In the genomic region with DNA sequence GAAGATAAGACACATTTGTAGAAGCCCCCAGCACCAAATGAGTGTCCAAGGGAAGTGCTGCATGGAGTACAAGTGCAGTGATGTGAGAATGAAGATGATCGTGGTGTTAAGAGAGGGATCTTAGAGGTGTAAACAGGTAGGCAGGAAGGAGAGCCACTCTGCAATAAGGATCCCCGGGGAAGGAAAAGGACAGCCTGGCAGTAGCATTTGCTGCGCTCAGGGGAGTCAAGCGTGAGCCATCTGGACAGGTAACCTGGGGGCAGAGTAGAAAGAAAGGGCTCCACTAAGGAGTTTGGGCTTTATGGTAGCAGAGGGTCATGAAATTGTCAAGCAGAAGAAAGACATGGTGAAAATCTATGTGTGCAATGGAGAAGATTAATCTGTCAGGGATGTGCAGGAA, we compare ENCODE assay signal across 36 cellular contexts.
"Had no signal": no experiment of that assay in that cellular context is flagged by ENCODE, and none has a peak within 500 bp of the region (broad histone marks: within the 10 kb centered on the region; RNA-seq: fewer than 3 reads in every experiment).

No MANE protein-coding gene starts in this region.

- H3K9me3 Mint-ChIP-seq: activated CD4-positive, alpha-beta memory T cell treated with anti-CD3 and anti-CD28 coated beads for 36 hours; activated CD4-positive, alpha-beta T cell treated with anti-CD3 and anti-CD28 coated beads, Interleukin-2, amount 10 ng/mL, durations not matched to agents 24 days and 14 days; activated naive CD4-positive, alpha-beta T cell treated with anti-CD3 and anti-CD28 coated beads for 36 hours; activated naive CD4-positive, alpha-beta T cell treated with anti-CD3 and anti-CD28 coated beads, Interleukin-2, amount 50 U/mL, for 24 hours; activated naive CD8-positive, alpha-beta T cell treated with anti-CD3 and anti-CD28 coated beads for 36 hours; activated naive CD8-positive, alpha-beta T cell treated with anti-CD3 and anti-CD28 coated beads, Interleukin-2, amount 50 U/mL, for 24 hours; activated T-helper 1 cell treated with anti-CD3 and anti-CD28 coated beads, Interleukin-12 subunit alpha, Interleukin-12 subunit beta, Interleukin-2, Interleukin-4 antibody, amounts not matched to agents 30 ng/mL and 10 ng/mL and 1 ng/mL, durations not matched to agents 14 hours and 24 hours and 36 hours; activated T-helper 2 cell treated with anti-CD3 and anti-CD28 coated beads, Interferon-gamma antibody, Interleukin-2, Interleukin-4, amounts not matched to agents 10 μg/mL and 5 μg/mL and 100 μg/mL, durations not matched to agents 14 hours and 24 hours and 36 hours; brain; T-helper 2 cell treated with Interferon-gamma antibody and Interleukin-4, amounts not matched to agents 5 μg/mL and 100 μg/mL, for 36 hours had no signal

- H3K4me1 ChIP-seq: adrenal gland, ascending aorta, breast epithelium, foreskin keratinocyte, gastrocnemius medialis had no signal

- H3K27me3 ChIP-seq: adrenal gland, ascending aorta, breast epithelium, cardiac muscle cell, esophagus muscularis mucosa, gastrocnemius medialis, heart right ventricle had no signal

- H3K27ac ChIP-seq: adrenal gland, ascending aorta, breast epithelium, cardiac muscle cell, esophagus muscularis mucosa, foreskin keratinocyte, gastrocnemius medialis, heart right ventricle had no signal

- DNase-seq: activated CD4-positive, alpha-beta memory T cell treated with anti-CD3 and anti-CD28 coated beads for 36 hours; activated CD4-positive, alpha-beta T cell treated with anti-CD3 and anti-CD28 coated beads for 36 hours; activated CD4-positive, alpha-beta T cell treated with anti-CD3 and anti-CD28 coated beads, Interleukin-2, amount 10 ng/mL, durations not matched to agents 24 days and 14 days; activated CD4-positive, CD25-positive, alpha-beta regulatory T cell; activated CD4-positive, CD25-positive, alpha-beta regulatory T cell treated with anti-CD3 and anti-CD28 coated beads, Interleukin-2, amount 50 U/mL, for 72 hours; activated CD8-positive, alpha-beta memory T cell treated with anti-CD3 and anti-CD28 coated beads, Interleukin-2, amount 10 ng/mL, durations not matched to agents 7 days and 5 days; activated CD8-positive, alpha-beta memory T cell treated with anti-CD3 and anti-CD28 coated beads, Interleukin-2, amount 50 U/mL, for 4 hours; activated CD8-positive, alpha-beta T cell treated with anti-CD3 and anti-CD28 coated beads, Interleukin-2, amount 10 ng/mL, durations not matched to agents 7 days and 5 days; activated effector memory CD4-positive, alpha-beta T cell treated with anti-CD3 and anti-CD28 coated beads, Interleukin-2, amount 50 U/mL, for 16 hours; activated naive CD4-positive, alpha-beta T cell treated with anti-CD3 and anti-CD28 coated beads for 36 hours; activated naive CD8-positive, alpha-beta T cell treated with anti-CD3 and anti-CD28 coated beads for 36 hours; activated naive CD8-positive, alpha-beta T cell treated with anti-CD3 and anti-CD28 coated beads, Interleukin-2, amount 50 U/mL, for 24 hours; activated T-cell treated with anti-CD3 and anti-CD28 coated beads, Interleukin-2, amount 50 U/mL, for 1 hour; activated T-cell treated with anti-CD3 and anti-CD28 coated beads, Interleukin-2, amount 50 U/mL, for 48 hours; adrenal gland; central memory CD4-positive, alpha-beta T cell; cortex of kidney; dermis blood vessel endothelial cell; effector CD4-positive, alpha-beta T cell; effector memory CD8-positive, alpha-beta T cell; erythroblast; foreskin keratinocyte; gastrocnemius medialis; heart right ventricle; T-helper 1 cell; T-helper 17 cell; T1000 had no signal

- H3K9me3 ChIP-seq: adrenal gland, ascending aorta, breast epithelium, esophagus muscularis mucosa, gastrocnemius medialis, heart right ventricle had no signal

- H3K4me1 Mint-ChIP-seq: activated CD4-positive, alpha-beta T cell treated with anti-CD3 and anti-CD28 coated beads for 36 hours; activated CD4-positive, alpha-beta T cell treated with anti-CD3 and anti-CD28 coated beads, Interleukin-2, amount 10 ng/mL, durations not matched to agents 24 days and 14 days; activated CD8-positive, alpha-beta memory T cell treated with anti-CD3 and anti-CD28 coated beads, Interleukin-2, amount 10 ng/mL, durations not matched to agents 7 days and 5 days; activated naive CD4-positive, alpha-beta T cell treated with anti-CD3 and anti-CD28 coated beads, Interleukin-2, amount 50 U/mL, for 24 hours; activated naive CD8-positive, alpha-beta T cell treated with anti-CD3 and anti-CD28 coated beads for 36 hours; activated naive CD8-positive, alpha-beta T cell treated with anti-CD3 and anti-CD28 coated beads, Interleukin-2, amount 50 U/mL, for 24 hours; T-helper 17 cell had no signal

- H3K36me3 Mint-ChIP-seq: activated CD4-positive, alpha-beta memory T cell treated with anti-CD3 and anti-CD28 coated beads for 36 hours; activated CD8-positive, alpha-beta memory T cell treated with anti-CD3 and anti-CD28 coated beads, Interleukin-2, amount 10 ng/mL, durations not matched to agents 7 days and 5 days; activated naive CD4-positive, alpha-beta T cell treated with anti-CD3 and anti-CD28 coated beads, Interleukin-2, amount 50 U/mL, for 24 hours; activated naive CD8-positive, alpha-beta T cell treated with anti-CD3 and anti-CD28 coated beads for 36 hours; brain had no signal

- H3K36me3 ChIP-seq: adrenal gland, ascending aorta, breast epithelium, cardiac muscle cell, esophagus muscularis mucosa, gastrocnemius medialis, heart right ventricle had no signal

- H3K27me3 Mint-ChIP-seq: activated CD4-positive, alpha-beta T cell treated with anti-CD3 and anti-CD28 coated beads, Interleukin-2, amount 10 ng/mL, durations not matched to agents 24 days and 14 days; activated CD8-positive, alpha-beta memory T cell treated with anti-CD3 and anti-CD28 coated beads, Interleukin-2, amount 10 ng/mL, durations not matched to agents 7 days and 5 days; activated naive CD4-positive, alpha-beta T cell treated with anti-CD3 and anti-CD28 coated beads, Interleukin-2, amount 50 U/mL, for 24 hours; activated naive CD8-positive, alpha-beta T cell treated with anti-CD3 and anti-CD28 coated beads, Interleukin-2, amount 50 U/mL, for 24 hours; brain had no signal

- ATAC-seq: activated CD4-positive, alpha-beta T cell treated with anti-CD3 and anti-CD28 coated beads for 36 hours; activated CD8-positive, alpha-beta memory T cell treated with anti-CD3 and anti-CD28 coated beads, Interleukin-2, amount 10 ng/mL, durations not matched to agents 7 days and 5 days; activated CD8-positive, alpha-beta T cell treated with anti-CD3 and anti-CD28 coated beads, Interleukin-2, amount 10 ng/mL, durations not matched to agents 7 days and 5 days; activated naive CD8-positive, alpha-beta T cell treated with anti-CD3 and anti-CD28 coated beads, Interleukin-2, amount 50 U/mL, for 24 hours; effector memory CD8-positive, alpha-beta T cell; foreskin keratinocyte; gastrocnemius medialis; heart right ventricle; T-helper 17 cell had no signal

- H3K4me3 ChIP-seq: adrenal gland, ascending aorta, breast epithelium, cardiac muscle cell, esophagus muscularis mucosa, gastrocnemius medialis, heart right ventricle had no signal

- H3K4me3 Mint-ChIP-seq: activated CD4-positive, alpha-beta memory T cell treated with anti-CD3 and anti-CD28 coated beads for 36 hours; activated CD4-positive, alpha-beta T cell treated with anti-CD3 and anti-CD28 coated beads for 36 hours; activated CD4-positive, alpha-beta T cell treated with anti-CD3 and anti-CD28 coated beads, Interleukin-2, amount 10 ng/mL, durations not matched to agents 24 days and 14 days; activated CD8-positive, alpha-beta memory T cell treated with anti-CD3 and anti-CD28 coated beads, Interleukin-2, amount 10 ng/mL, durations not matched to agents 7 days and 5 days; activated CD8-positive, alpha-beta T cell treated with anti-CD3 and anti-CD28 coated beads, Interleukin-2, amount 10 ng/mL, durations not matched to agents 7 days and 5 days; activated naive CD4-positive, alpha-beta T cell treated with anti-CD3 and anti-CD28 coated beads for 36 hours; activated naive CD4-positive, alpha-beta T cell treated with anti-CD3 and anti-CD28 coated beads, Interleukin-2, amount 50 U/mL, for 24 hours; activated naive CD8-positive, alpha-beta T cell treated with anti-CD3 and anti-CD28 coated beads for 36 hours; activated naive CD8-positive, alpha-beta T cell treated with anti-CD3 and anti-CD28 coated beads, Interleukin-2, amount 50 U/mL, for 24 hours; activated T-helper 1 cell treated with anti-CD3 and anti-CD28 coated beads, Interleukin-12 subunit alpha, Interleukin-12 subunit beta, Interleukin-2, Interleukin-4 antibody, amounts not matched to agents 30 ng/mL and 10 ng/mL and 1 ng/mL, durations not matched to agents 14 hours and 24 hours and 36 hours; brain; effector memory CD8-positive, alpha-beta T cell; T-helper 17 cell; T-helper 2 cell treated with Interferon-gamma antibody and Interleukin-4, amounts not matched to agents 5 μg/mL and 100 μg/mL, for 36 hours had no signal

- H3K27ac Mint-ChIP-seq: activated CD4-positive, alpha-beta memory T cell treated with anti-CD3 and anti-CD28 coated beads for 36 hours; activated CD4-positive, alpha-beta T cell treated with anti-CD3 and anti-CD28 coated beads for 36 hours; activated CD4-positive, alpha-beta T cell treated with anti-CD3 and anti-CD28 coated beads, Interleukin-2, amount 10 ng/mL, durations not matched to agents 24 days and 14 days; activated CD8-positive, alpha-beta memory T cell treated with anti-CD3 and anti-CD28 coated beads, Interleukin-2, amount 10 ng/mL, durations not matched to agents 7 days and 5 days; activated CD8-positive, alpha-beta T cell treated with anti-CD3 and anti-CD28 coated beads, Interleukin-2, amount 10 ng/mL, durations not matched to agents 7 days and 5 days; activated naive CD4-positive, alpha-beta T cell treated with anti-CD3 and anti-CD28 coated beads for 36 hours; activated naive CD4-positive, alpha-beta T cell treated with anti-CD3 and anti-CD28 coated beads, Interleukin-2, amount 50 U/mL, for 24 hours; activated naive CD8-positive, alpha-beta T cell treated with anti-CD3 and anti-CD28 coated beads for 36 hours; activated naive CD8-positive, alpha-beta T cell treated with anti-CD3 and anti-CD28 coated beads, Interleukin-2, amount 50 U/mL, for 24 hours; activated T-helper 1 cell treated with anti-CD3 and anti-CD28 coated beads, Interleukin-12 subunit alpha, Interleukin-12 subunit beta, Interleukin-2, Interleukin-4 antibody, amounts not matched to agents 30 ng/mL and 10 ng/mL and 1 ng/mL, durations not matched to agents 14 hours and 24 hours and 36 hours; activated T-helper 2 cell treated with anti-CD3 and anti-CD28 coated beads, Interferon-gamma antibody, Interleukin-2, Interleukin-4, amounts not matched to agents 10 μg/mL and 5 μg/mL and 100 μg/mL, durations not matched to agents 14 hours and 24 hours and 36 hours; effector memory CD8-positive, alpha-beta T cell; T-helper 17 cell; T-helper 2 cell treated with Interferon-gamma antibody and Interleukin-4, amounts not matched to agents 5 μg/mL and 100 μg/mL, for 36 hours had no signal
